Comparison of ENCODE assay signal across 8 cellular contexts in the genomic region with DNA sequence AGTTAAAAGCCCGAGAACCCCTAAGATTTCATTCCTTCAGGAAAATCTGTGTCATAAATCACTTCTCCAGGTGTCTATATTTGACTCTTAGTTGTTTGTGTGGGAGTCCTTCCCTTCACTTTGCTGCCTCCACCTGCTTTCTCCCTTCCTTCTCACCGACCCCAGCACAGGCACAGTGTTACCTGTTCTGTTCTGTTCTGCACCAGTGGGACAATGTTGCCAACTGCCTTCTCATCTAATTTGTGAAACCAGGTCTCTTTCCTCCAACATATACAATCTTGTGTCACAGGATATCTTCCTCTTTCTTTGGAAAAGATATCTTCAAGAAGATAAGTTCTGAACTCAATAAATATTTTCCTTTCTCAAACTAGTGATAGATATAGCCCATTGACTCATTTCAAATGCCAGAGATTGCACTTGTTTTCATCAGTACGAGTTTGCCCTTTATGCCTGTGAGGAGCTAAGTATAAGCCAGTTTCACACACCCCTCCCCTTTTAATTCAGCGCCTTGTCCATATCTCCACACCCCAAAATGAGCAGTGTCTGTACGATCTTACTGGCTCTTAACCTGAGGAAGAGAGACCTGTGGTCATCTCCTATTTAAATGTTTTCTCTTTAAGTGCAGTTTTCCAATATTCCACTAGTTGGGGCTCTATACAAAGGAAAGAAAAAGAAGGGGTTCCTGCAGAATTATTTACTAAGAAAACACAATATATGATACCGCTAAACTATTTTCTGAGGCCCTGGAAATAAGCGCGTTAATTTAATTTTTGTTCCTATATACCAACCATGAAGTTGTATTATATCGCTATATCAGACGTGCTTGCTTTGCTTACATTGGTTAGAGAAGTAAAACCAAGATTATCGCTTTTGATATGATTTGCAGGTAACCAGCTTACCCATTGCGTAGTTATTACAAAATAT.
DNase-seq lines count a peak whose midpoint lies in the region; ATAC-seq and TF ChIP-seq lines count a peak whose summit lies in the region.

No MANE protein-coding gene starts in this region.

- H3K4me3 Mint-ChIP-seq in stimulated activated naive CD8-positive, alpha-beta T cell treated with anti-CD3 and anti-CD28 coated beads, Interleukin-15, amount 100 ng/mL, for 72 hours: no peak overlapping the region

- no peaks in the 10 kb centered on the region for H3K9me3 Mint-ChIP-seq in stimulated activated naive CD8-positive, alpha-beta T cell treated with anti-CD3 and anti-CD28 coated beads, Interleukin-15, amount 100 ng/mL, for 72 hours

- peaks cover 22% of the 10 kb centered on the region for H3K4me1 Mint-ChIP-seq in stimulated activated naive CD8-positive, alpha-beta T cell treated with anti-CD3 and anti-CD28 coated beads, Interleukin-15, amount 100 ng/mL, for 72 hours

- peak overlapping the region; percentile 3 to 54 for H3K27ac Mint-ChIP-seq in stimulated activated naive CD8-positive, alpha-beta T cell treated with anti-CD3 and anti-CD28 coated beads, Interleukin-15, amount 100 ng/mL, for 72 hours

- CTCF ChIA-PET in HEK293T (lab: Yijun Ruan, JAX): interaction anchor here (1.0 to 1.4 kb wide), 2 partner anchors 10 to 123 kb away, joined by 3 read pairs; no protein-coding TSS in a partner anchor

- peaks cover 10% of the 10 kb centered on the region for H3K27me3 Mint-ChIP-seq in stimulated activated naive CD8-positive, alpha-beta T cell treated with anti-CD3 and anti-CD28 coated beads, Interleukin-15, amount 100 ng/mL, for 72 hours

- peak; percentile 13 for DNase-seq in Daoy (ENCODE audit: low read depth)
- peak; percentile 31 for DNase-seq in HEK293T (ENCODE audit: extremely low spot score)
- DNase-seq in NCI-H345 (lab: John Stamatoyannopoulos, UW): peak; percentile 51
- peak; percentile 19 for DNase-seq in amniotic stem cell (lab: John Stamatoyannopoulos, UW)
- peak; percentile 88 for DNase-seq in inferior parietal cortex (ENCODE audit: extremely low spot score)
- peak in 1 of 2 donors; percentile 8 for DNase-seq in stimulated activated naive CD8-positive, alpha-beta T cell treated with anti-CD3 and anti-CD28 coated beads, Interleukin-15, amount 100 ng/mL, for 72 hours
- DNase-seq in activated effector memory CD4-positive, alpha-beta T cell treated with Interleukin-2 at 50 U/mL for 16 hours: no peak

- peak; percentile 66 for ATAC-seq in stimulated activated naive CD8-positive, alpha-beta T cell treated with anti-CD3 and anti-CD28 coated beads, Interleukin-15, amount 100 ng/mL, for 72 hours
- ATAC-seq in HG03095 (IDR thresholded peaks at IDR 0.05; ENCODE audit: unreplicated experiment): no peak

- POLR2A ChIA-PET in HEK293T (lab: Yijun Ruan, JAX): no interaction called here

TF ChIP-seq in HEK293T, 16 proteins besides CTCF, POLR2A, EP300 and RAD21:
- no peak for TF ChIP-seq SUZ12 (IDR thresholded peaks at IDR 0.05)
- TF ChIP-seq CTBP1 (IDR thresholded peaks at IDR 0.05; ENCODE audit: borderline replicate concordance): no peak
- TF ChIP-seq, protein P1, sequence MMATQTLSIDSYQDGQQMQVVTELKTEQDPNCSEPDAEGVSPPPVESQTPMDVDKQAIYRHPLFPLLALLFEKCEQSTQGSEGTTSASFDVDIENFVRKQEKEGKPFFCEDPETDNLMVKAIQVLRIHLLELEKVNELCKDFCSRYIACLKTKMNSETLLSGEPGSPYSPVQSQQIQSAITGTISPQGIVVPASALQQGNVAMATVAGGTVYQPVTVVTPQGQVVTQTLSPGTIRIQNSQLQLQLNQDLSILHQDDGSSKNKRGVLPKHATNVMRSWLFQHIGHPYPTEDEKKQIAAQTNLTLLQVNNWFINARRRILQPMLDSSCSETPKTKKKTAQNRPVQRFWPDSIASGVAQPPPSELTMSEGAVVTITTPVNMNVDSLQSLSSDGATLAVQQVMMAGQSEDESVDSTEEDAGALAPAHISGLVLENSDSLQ (IDR thresholded peaks at IDR 0.05): no peak
- no peak for TF ChIP-seq NFRKB (IDR thresholded peaks at IDR 0.05)
- no peak for TF ChIP-seq FOXK2 (IDR thresholded peaks at IDR 0.05)
- TF ChIP-seq L3MBTL2 (conservative IDR thresholded peaks at IDR 0.05): no peak
- no peak for TF ChIP-seq TARDBP (IDR thresholded peaks at IDR 0.05)
- no peak for TF ChIP-seq LEF1 (IDR thresholded peaks at IDR 0.05; ENCODE audit: borderline replicate concordance)
- no peak for TF ChIP-seq ZNF384 (IDR thresholded peaks at IDR 0.05)
- no peak for TF ChIP-seq HDGF (IDR thresholded peaks at IDR 0.05; ENCODE audit: borderline replicate concordance)
- TF ChIP-seq ELF4 (IDR thresholded peaks at IDR 0.05): no peak
